In the genomic region with DNA sequence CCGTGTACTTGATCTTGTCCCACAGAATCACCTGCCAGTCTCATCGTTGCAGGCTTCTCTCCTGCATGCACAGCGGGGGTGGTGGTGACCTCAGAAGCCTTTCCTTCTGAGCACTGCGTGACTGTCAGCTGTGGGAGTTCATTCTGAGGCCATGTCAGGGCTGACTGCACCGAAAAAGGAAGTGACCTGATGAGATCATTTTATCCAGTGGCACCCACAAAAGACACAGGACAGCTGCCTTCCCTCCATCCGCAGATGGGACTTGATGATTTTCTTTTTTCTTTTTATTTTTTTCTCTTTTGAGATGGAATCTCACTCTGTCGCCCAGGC, we compare ENCODE assay signal across 1 cellular context.
TF ChIP-seq lines count a peak whose summit lies in the region.

No MANE protein-coding gene starts in this region.

TF ChIP-seq in K562, 482 proteins besides CTCF, POLR2A, EP300 and RAD21 (continued from another document):
- TF ChIP-seq, protein P1, sequence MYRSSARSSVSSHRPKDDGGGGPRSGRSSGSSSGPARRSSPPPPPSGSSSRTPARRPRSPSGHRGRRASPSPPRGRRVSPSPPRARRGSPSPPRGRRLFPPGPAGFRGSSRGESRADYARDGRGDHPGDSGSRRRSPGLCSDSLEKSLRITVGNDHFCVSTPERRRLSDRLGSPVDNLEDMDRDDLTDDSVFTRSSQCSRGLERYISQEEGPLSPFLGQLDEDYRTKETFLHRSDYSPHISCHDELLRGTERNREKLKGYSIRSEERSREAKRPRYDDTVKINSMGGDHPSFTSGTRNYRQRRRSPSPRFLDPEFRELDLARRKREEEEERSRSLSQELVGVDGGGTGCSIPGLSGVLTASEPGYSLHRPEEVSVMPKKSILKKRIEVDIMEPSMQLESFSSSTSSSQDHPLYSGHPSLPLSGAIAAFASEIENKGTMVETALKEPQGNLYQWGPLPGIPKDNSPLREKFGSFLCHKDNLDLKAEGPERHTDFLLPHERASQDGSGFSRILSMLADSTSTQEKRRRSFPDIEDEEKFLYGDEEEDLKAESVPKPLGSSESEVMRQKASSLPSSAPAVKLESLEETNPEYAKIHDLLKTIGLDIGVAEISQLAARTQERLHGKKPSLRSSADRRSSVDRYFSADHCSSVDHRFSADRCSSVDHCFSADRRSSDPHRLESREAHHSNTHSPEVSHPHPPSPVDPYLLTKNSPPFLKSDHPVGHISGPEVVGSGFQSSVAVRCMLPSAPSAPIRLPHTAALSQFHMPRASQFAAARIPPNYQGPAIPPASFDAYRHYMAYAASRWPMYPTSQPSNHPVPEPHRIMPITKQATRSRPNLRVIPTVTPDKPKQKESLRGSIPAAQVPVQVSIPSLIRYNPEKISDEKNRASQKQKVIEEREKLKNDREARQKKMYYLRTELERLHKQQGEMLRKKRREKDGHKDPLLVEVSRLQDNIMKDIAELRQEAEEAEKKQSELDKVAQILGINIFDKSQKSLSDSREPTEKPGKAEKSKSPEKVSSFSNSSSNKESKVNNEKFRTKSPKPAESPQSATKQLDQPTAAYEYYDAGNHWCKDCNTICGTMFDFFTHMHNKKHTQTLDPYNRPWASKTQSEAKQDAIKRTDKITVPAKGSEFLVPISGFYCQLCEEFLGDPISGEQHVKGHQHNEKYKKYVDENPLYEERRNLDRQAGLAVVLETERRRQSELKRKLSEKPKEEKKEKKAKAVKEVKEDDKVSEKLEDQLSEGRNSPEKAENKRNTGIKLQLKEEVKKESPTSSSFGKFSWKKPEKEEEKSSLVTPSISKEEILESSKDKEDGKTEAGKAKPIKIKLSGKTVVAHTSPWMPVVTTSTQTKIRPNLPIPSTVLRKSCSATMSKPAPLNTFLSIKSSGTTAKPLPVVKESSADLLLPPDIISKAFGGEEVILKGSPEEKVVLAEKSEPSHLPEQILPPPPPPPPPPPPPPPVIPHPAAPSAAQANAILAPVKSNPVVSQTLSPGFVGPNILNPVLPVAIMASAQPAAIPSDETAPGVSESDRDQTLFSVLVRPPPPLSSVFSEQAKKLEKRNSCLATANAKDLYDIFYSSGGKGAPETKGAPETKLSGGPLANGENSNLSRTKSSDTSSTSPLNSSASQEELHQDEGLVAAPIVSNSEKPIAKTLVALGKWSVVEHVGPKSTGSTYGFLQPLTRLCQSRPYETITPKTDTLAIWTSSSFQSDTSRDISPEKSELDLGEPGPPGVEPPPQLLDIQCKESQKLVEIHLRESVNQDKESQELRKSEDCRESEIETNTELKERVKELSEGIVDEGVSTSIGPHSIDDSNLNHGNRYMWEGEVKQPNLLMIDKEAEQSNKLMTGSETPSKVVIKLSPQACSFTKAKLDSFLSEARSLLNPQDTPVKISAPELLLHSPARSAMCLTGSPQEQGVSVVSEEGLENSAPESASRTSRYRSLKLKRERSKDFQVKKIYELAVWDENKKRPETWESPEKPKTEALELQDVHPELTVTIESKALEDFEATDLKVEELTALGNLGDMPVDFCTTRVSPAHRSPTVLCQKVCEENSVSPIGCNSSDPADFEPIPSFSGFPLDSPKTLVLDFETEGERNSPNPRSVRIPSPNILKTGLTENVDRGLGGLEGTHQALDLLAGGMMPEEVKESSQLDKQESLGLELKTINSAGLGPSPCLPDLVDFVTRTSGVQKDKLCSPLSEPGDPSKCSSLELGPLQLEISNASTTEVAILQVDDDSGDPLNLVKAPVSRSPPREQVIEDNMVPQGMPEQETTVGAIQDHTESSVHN (IDR thresholded peaks at IDR 0.05; ENCODE audit: borderline replicate concordance in 1 of 2, low read depth in 1 of 2) = peak in 1 of 2 experiments; percentile 96; a peak in 2 of 4 replicates
- TF ChIP-seq, protein P2, sequence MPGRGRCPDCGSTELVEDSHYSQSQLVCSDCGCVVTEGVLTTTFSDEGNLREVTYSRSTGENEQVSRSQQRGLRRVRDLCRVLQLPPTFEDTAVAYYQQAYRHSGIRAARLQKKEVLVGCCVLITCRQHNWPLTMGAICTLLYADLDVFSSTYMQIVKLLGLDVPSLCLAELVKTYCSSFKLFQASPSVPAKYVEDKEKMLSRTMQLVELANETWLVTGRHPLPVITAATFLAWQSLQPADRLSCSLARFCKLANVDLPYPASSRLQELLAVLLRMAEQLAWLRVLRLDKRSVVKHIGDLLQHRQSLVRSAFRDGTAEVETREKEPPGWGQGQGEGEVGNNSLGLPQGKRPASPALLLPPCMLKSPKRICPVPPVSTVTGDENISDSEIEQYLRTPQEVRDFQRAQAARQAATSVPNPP (IDR thresholded peaks at IDR 0.05; ENCODE audit: borderline replicate concordance, insufficient read depth, insufficient read length) = no peak
- TF ChIP-seq CCNT2 (IDR thresholded peaks at IDR 0.05; ENCODE audit: borderline replicate concordance, extremely low read depth, insufficient read length, low read depth, low read length) = peak; percentile 29
- TF ChIP-seq ZNF707 (CRISPR knock-in tag; conservative IDR thresholded peaks at IDR 0.05) = no peak
- peak; percentile 95 for TF ChIP-seq SPI1 (IDR thresholded peaks at IDR 0.05; ENCODE audit: borderline replicate concordance, low read depth, low read length)
- no peak for TF ChIP-seq MXI1 (IDR thresholded peaks at IDR 0.05; ENCODE audit: low read depth, low read length)
- peak; percentile 48; the same call in 1 of the 2 replicates for TF ChIP-seq JUN (IDR thresholded peaks at IDR 0.05; ENCODE audit: borderline replicate concordance, low read depth, low read length)
- no peak for TF ChIP-seq JUN (CRISPR knock-in tag; IDR thresholded peaks at IDR 0.05; ENCODE audit: borderline replicate concordance)
- peak; percentile 85 for TF ChIP-seq CREM (IDR thresholded peaks at IDR 0.05; ENCODE audit: low read depth)
- TF ChIP-seq TAF9B (IDR thresholded peaks at IDR 0.05; ENCODE audit: partially characterized antibody) = peak; percentile 85
- no peak for TF ChIP-seq ZNF445 (CRISPR knock-in tag; IDR thresholded peaks at IDR 0.05; ENCODE audit: low read depth)
- TF ChIP-seq GABPB2 (CRISPR knock-in tag; conservative IDR thresholded peaks at IDR 0.05) = no peak
- no peak for TF ChIP-seq NR2C2 (CRISPR knock-in tag; IDR thresholded peaks at IDR 0.05)
- TF ChIP-seq NR2C2 (tag; IDR thresholded peaks at IDR 0.05) = peak; percentile 71
- TF ChIP-seq FOXJ2 (tag; IDR thresholded peaks at IDR 0.05) = no peak
- TF ChIP-seq, protein P3, sequence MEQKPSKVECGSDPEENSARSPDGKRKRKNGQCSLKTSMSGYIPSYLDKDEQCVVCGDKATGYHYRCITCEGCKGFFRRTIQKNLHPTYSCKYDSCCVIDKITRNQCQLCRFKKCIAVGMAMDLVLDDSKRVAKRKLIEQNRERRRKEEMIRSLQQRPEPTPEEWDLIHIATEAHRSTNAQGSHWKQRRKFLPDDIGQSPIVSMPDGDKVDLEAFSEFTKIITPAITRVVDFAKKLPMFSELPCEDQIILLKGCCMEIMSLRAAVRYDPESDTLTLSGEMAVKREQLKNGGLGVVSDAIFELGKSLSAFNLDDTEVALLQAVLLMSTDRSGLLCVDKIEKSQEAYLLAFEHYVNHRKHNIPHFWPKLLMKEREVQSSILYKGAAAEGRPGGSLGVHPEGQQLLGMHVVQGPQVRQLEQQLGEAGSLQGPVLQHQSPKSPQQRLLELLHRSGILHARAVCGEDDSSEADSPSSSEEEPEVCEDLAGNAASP (IDR thresholded peaks at IDR 0.05) = peak; percentile 60; the same call in 1 of the 2 replicates
- TF ChIP-seq RBM39 (optimal IDR thresholded peaks at IDR 0.05; ENCODE audit: low read depth, low read length) = no peak
- no peak for TF ChIP-seq ZNF124 (CRISPR knock-in tag; IDR thresholded peaks at IDR 0.05)
- TF ChIP-seq CBFA2T2 (conservative IDR thresholded peaks at IDR 0.05) = no peak; the same call in 1 of the 2 replicates
- peak; percentile 54 for TF ChIP-seq MEIS2 (IDR thresholded peaks at IDR 0.05; ENCODE audit: partially characterized antibody)
- TF ChIP-seq, protein P4, sequence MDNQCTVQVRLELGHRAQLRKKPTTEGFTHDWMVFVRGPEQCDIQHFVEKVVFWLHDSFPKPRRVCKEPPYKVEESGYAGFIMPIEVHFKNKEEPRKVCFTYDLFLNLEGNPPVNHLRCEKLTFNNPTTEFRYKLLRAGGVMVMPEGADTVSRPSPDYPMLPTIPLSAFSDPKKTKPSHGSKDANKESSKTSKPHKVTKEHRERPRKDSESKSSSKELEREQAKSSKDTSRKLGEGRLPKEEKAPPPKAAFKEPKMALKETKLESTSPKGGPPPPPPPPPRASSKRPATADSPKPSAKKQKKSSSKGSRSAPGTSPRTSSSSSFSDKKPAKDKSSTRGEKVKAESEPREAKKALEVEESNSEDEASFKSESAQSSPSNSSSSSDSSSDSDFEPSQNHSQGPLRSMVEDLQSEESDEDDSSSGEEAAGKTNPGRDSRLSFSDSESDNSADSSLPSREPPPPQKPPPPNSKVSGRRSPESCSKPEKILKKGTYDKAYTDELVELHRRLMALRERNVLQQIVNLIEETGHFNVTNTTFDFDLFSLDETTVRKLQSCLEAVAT (IDR thresholded peaks at IDR 0.05) = no peak
- TF ChIP-seq NCOA6 (IDR thresholded peaks at IDR 0.05) = no peak
- no peak for TF ChIP-seq RBM15 (IDR thresholded peaks at IDR 0.05; ENCODE audit: insufficient read depth, low read length)
